ENCODE assay signal across 23 cellular contexts in the genomic region with DNA sequence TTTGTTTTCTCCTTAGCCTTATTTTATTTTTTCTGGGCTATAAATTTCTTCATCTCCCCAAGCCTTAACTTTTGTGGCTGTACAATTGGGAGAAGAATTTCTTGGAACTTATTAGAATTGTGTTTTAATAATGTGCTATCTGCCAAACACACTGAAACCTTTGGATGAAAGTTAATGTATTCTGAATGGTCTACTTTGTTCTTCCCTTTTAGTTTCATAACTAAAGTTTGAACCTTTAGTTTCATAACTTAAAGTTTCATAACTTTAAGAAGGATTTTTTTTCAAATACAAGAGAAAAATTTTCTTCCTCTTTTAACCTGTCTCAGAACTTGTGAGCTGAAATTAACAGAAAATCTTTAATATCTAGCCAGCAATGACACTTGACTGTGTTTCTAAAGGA.
DNase-seq lines count a peak whose midpoint lies in the region; ATAC-seq and TF ChIP-seq lines count a peak whose summit lies in the region.
"Had no signal": no experiment of that assay in that cellular context is flagged by ENCODE, and none has a peak within 500 bp of the region (broad histone marks: within the 10 kb centered on the region; RNA-seq: fewer than 3 reads in every experiment).

No MANE protein-coding gene starts in this region.

- ATAC-seq in Right ventricle myocardium inferior (peak; percentile 41), heart left ventricle (no peak), memory B cell (ENCODE audit: low read depth) (peak; percentile 61), upper lobe of left lung (ENCODE audit: low FRiP score in 2 of 2) (no peak), GM18519 (IDR thresholded peaks at IDR 0.05; ENCODE audit: low FRiP score, unreplicated experiment) (no peak)
- ATAC-seq: HCT116, lower lobe of right lung, Panc1, right lobe of liver, T-cell had no signal

- peak overlapping the region; percentile 21 for H3K4me3 Mint-ChIP-seq in memory B cell
- H3K4me3 Mint-ChIP-seq: activated T-helper 1 cell treated with anti-CD3 and anti-CD28 coated beads, Interleukin-12 subunit alpha, Interleukin-12 subunit beta, Interleukin-2, Interleukin-4 antibody, amounts not matched to agents 30 ng/mL and 10 ng/mL and 1 ng/mL, durations not matched to agents 14 hours and 24 hours and 36 hours; CD8-positive, alpha-beta memory T cell; T-cell had no signal

- H3K4me3 ChIP-seq in heart left ventricle (no peak overlapping the region), SK-N-MC (peak overlapping the region; percentile 40; the same call in 1 of the 2 replicates), upper lobe of left lung (no peak overlapping the region)
- H3K4me3 ChIP-seq: lower lobe of right lung, right lobe of liver, stomach, tibial artery had no signal

- H3K9ac ChIP-seq in SK-N-MC (ENCODE audit: insufficient read length) = peak overlapping the region; percentile 51

- no peak for TF ChIP-seq POLR2A in heart left ventricle (IDR thresholded peaks at IDR 0.05)
- TF ChIP-seq POLR2A in upper lobe of left lung (IDR thresholded peaks at IDR 0.05) = no peak

- H3K9me3 Mint-ChIP-seq in memory B cell = no peaks in the 10 kb centered on the region
- H3K9me3 Mint-ChIP-seq: activated T-helper 1 cell treated with anti-CD3 and anti-CD28 coated beads, Interleukin-12 subunit alpha, Interleukin-12 subunit beta, Interleukin-2, Interleukin-4 antibody, amounts not matched to agents 30 ng/mL and 10 ng/mL and 1 ng/mL, durations not matched to agents 14 hours and 24 hours and 36 hours; T-cell had no signal

- H3K27ac ChIP-seq in heart left ventricle (peak overlapping the region in 6 of 12 donors; percentile 11 to 81 (median 26)), SK-N-MC (peak overlapping the region; percentile 71), upper lobe of left lung (peak overlapping the region in 3 of 4 donors; percentile 31 to 53 (median 53))
- H3K27ac ChIP-seq: brain microvascular endothelial cell, lower lobe of right lung, right lobe of liver, stomach, tibial artery had no signal

- TF ChIP-seq EP300 in upper lobe of left lung (IDR thresholded peaks at IDR 0.05) = no peak

- no peaks in the 10 kb centered on the region for H3K36me3 ChIP-seq in heart left ventricle
- no peaks in the 10 kb centered on the region for H3K36me3 ChIP-seq in SK-N-MC (ENCODE audit: insufficient read depth, low read length)
- H3K36me3 ChIP-seq in upper lobe of left lung = no peaks in the 10 kb centered on the region
- H3K36me3 ChIP-seq: brain microvascular endothelial cell, lower lobe of right lung, right lobe of liver, stomach, tibial artery had no signal

- intact Hi-C loops in Right ventricle myocardium inferior (cut with DNase I) = no loop called here
- intact Hi-C loops in heart left ventricle (cut with DNase I) = no loop called here

- H3K27ac Mint-ChIP-seq in memory B cell = peak overlapping the region; percentile 69
- H3K27ac Mint-ChIP-seq: activated T-helper 1 cell treated with anti-CD3 and anti-CD28 coated beads, Interleukin-12 subunit alpha, Interleukin-12 subunit beta, Interleukin-2, Interleukin-4 antibody, amounts not matched to agents 30 ng/mL and 10 ng/mL and 1 ng/mL, durations not matched to agents 14 hours and 24 hours and 36 hours; CD8-positive, alpha-beta memory T cell; T-cell had no signal

- H3K4me1 ChIP-seq in heart left ventricle = peaks cover 0 to 41% (median 0%) of the 10 kb centered on the region in 12 donors
- H3K4me1 ChIP-seq in upper lobe of left lung = peaks cover 0 to 9% (median 1%) of the 10 kb centered on the region in 4 donors
- H3K4me1 ChIP-seq: right lobe of liver, tibial artery had no signal

- H3K9me3 ChIP-seq in heart left ventricle (no peaks in the 10 kb centered on the region), SK-N-MC (ENCODE audit: low read depth, low read length) (no peaks in the 10 kb centered on the region), upper lobe of left lung (no peaks in the 10 kb centered on the region)
- H3K9me3 ChIP-seq: lower lobe of right lung, right lobe of liver, stomach, tibial artery had no signal

- H3K36me3 Mint-ChIP-seq in memory B cell = peaks cover 10% of the 10 kb centered on the region
- H3K36me3 Mint-ChIP-seq: CD8-positive, alpha-beta memory T cell; T-cell had no signal

- peaks cover 21% of the 10 kb centered on the region for H3K4me1 Mint-ChIP-seq in memory B cell
- H3K4me1 Mint-ChIP-seq: CD8-positive, alpha-beta memory T cell; T-cell had no signal

- DNase-seq in Right ventricle myocardium inferior (ENCODE audit: missing footprints) (no peak), heart left ventricle (no peak), SK-N-MC (ENCODE audit: low read depth, low spot score) (no peak), memory B cell (ENCODE audit: low spot score in 2 of 2) (no peak), upper lobe of left lung (no peak), medulla oblongata (ENCODE audit: extremely low spot score) (no peak), COR-L47 (lab: John Stamatoyannopoulos, UW) (no peak)
- DNase-seq: activated CD4-positive, alpha-beta T cell treated with anti-CD3 and anti-CD28 coated beads, Interleukin-2, amount 50 U/mL, for 48 hours; activated CD4-positive, CD25-positive, alpha-beta regulatory T cell; activated naive CD4-positive, alpha-beta T cell treated with anti-CD3 and anti-CD28 coated beads, Interleukin-2, amount 50 U/mL, for 16 hours; amniotic stem cell; brain microvascular endothelial cell; CD8-positive, alpha-beta memory T cell; lower lobe of right lung; NCI-H446 treated with DMSO at 0.1 percent for 48 hours; right lobe of liver; stomach; T-cell; tibial artery had no signal

- no peaks in the 10 kb centered on the region for H3K27me3 ChIP-seq in heart left ventricle
- H3K27me3 ChIP-seq in upper lobe of left lung = no peaks in the 10 kb centered on the region
- H3K27me3 ChIP-seq: brain microvascular endothelial cell, right lobe of liver, stomach, tibial artery had no signal

- H3K27me3 Mint-ChIP-seq in memory B cell = no peaks in the 10 kb centered on the region
- H3K27me3 Mint-ChIP-seq: CD8-positive, alpha-beta memory T cell; T-cell had no signal

- TF ChIP-seq CTCF in heart left ventricle (IDR thresholded peaks at IDR 0.05) (no peak), upper lobe of left lung (IDR thresholded peaks at IDR 0.05) (no peak)

Comparison
In these comparisons a context has a peak if more than half of its experiments do, and no peak if none do; other contexts are left out.
1. ATAC-seq: peak in Right ventricle myocardium inferior (single experiment) and memory B cell (single experiment); none in heart left ventricle (0 of 4), upper lobe of left lung (0 of 2) and GM18519 (single experiment).